7 cellular contexts compared by ENCODE assay signal in the genomic region with DNA sequence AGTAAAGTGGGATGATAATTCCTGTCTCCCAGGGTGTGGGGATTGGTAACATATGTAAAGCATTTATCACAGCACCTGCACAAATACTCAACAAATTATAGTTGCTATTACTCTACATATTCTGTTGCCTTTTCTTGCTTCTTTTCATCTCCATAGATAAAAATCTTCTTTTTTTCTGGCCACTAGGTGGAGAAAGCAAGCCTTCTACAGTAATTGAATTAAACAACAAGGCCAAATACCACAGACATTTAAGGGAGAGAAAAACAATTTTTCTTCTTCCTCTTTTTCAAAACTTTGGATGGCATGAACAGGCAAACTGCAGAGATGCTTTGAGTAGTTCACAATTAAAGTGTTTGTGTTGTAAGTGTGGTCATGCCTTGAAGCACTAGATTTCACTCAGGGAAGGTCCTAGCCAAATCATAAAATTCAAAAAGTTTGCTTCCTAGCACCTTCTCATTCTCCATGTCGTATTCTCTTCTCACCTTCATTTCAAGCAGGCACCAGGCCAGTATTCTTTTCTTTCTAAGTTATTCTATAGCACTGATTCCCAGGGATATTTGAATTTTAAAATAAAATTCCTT.
DNase-seq lines count a peak whose midpoint lies in the region; ATAC-seq and TF ChIP-seq lines count a peak whose summit lies in the region.

No MANE protein-coding gene starts in this region.

- ATAC-seq in T-helper 17 cell (no peak), HG03521 (IDR thresholded peaks at IDR 0.05; ENCODE audit: unreplicated experiment) (no peak), omental fat pad (ENCODE audit: low FRiP score) (no peak)

- intact Hi-C loops in sigmoid colon (cut with DNase I) = loop anchor here (2.0 to 5.0 kb wide), 4 partner anchors 84 to 634 kb away; a partner anchor contains a TSS

- H3K9ac ChIP-seq in Loucy (ENCODE audit: low read depth, low read length, poor library complexity, severe bottlenecking) = no peak overlapping the region

- no peak overlapping the region for H3K27ac ChIP-seq in sigmoid colon

- DNase-seq in GM12864 (ENCODE audit: low read depth) (no peak), T-helper 17 cell (no peak), glomerular endothelial cell (ENCODE audit: extremely low read depth, low read depth, low spot score) (peak; percentile 47), sigmoid colon (no peak), omental fat pad (ENCODE audit: low spot score) (no peak)

- H3K4me3 ChIP-seq in GM12864 (ENCODE audit: low read depth, low read length) = no peak overlapping the region
- no peak overlapping the region for H3K4me3 ChIP-seq in Loucy (ENCODE audit: low read length, poor library complexity, severe bottlenecking)
- no peak overlapping the region for H3K4me3 ChIP-seq in sigmoid colon

- H3K9me3 ChIP-seq in Loucy (ENCODE audit: insufficient read depth, low read depth, low read length) = no peaks in the 10 kb centered on the region
- H3K9me3 ChIP-seq in T-helper 17 cell (ENCODE audit: control insufficient read depth, low read length, poor library complexity, severe bottlenecking) = no peaks in the 10 kb centered on the region
- H3K9me3 ChIP-seq in sigmoid colon = no peaks in the 10 kb centered on the region

- peaks cover 4% of the 10 kb centered on the region for H3K4me1 Mint-ChIP-seq in T-helper 17 cell

- no peaks in the 10 kb centered on the region for H3K9me2 ChIP-seq in Loucy (replicated peaks; ENCODE audit: low read depth, low read length)

- no peaks in the 10 kb centered on the region for H3K79me2 ChIP-seq in Loucy (ENCODE audit: insufficient read depth, low read length)

- H3K36me3 ChIP-seq in Loucy (ENCODE audit: insufficient read depth, low read length) (no peaks in the 10 kb centered on the region), sigmoid colon (no peaks in the 10 kb centered on the region)

- H3K27me3 Mint-ChIP-seq in T-helper 17 cell = peaks cover 29% of the 10 kb centered on the region

- no peak overlapping the region for H3K4me3 Mint-ChIP-seq in T-helper 17 cell

- no peak for TF ChIP-seq POLR2A in sigmoid colon (IDR thresholded peaks at IDR 0.05)

- H3F3A ChIP-seq in Loucy (ENCODE audit: low read depth) = no peaks in the 10 kb centered on the region

- peak; percentile 35 for TF ChIP-seq CTCF in GM12864 (IDR thresholded peaks at IDR 0.05; ENCODE audit: low read depth, low read length, missing control alignments)
- peak; percentile 82 for TF ChIP-seq CTCF in Loucy (conservative IDR thresholded peaks at IDR 0.05; ENCODE audit: low read length)
- peak; percentile 53 to 75 (median 63) for TF ChIP-seq CTCF in sigmoid colon (IDR thresholded peaks at IDR 0.05)
- peak in 1 of 3 donors; percentile 19 for TF ChIP-seq CTCF in omental fat pad (IDR thresholded peaks at IDR 0.05)

- no peak for TF ChIP-seq EP300 in sigmoid colon (IDR thresholded peaks at IDR 0.05)

- H2AFZ ChIP-seq in Loucy (ENCODE audit: low read length) = no peak overlapping the region

- no peaks in the 10 kb centered on the region for H3K27me3 ChIP-seq in Loucy (ENCODE audit: insufficient read depth, low read length, poor library complexity, severe bottlenecking)
- no peaks in the 10 kb centered on the region for H3K27me3 ChIP-seq in sigmoid colon

- H3K4me1 ChIP-seq in Loucy (ENCODE audit: insufficient read depth, low read length, poor library complexity, severe bottlenecking) (no peaks in the 10 kb centered on the region), sigmoid colon (peaks cover 0 to 11% (median 8%) of the 10 kb centered on the region in 4 donors)

- H3K4me2 ChIP-seq in Loucy (ENCODE audit: low read depth, low read length, poor library complexity, severe bottlenecking) = no peak overlapping the region

- peak overlapping the region; percentile 14 for H3K27ac Mint-ChIP-seq in T-helper 17 cell

- WGBS in sigmoid colon, 2 donors = 0 to 29% methylated on average over 1 of the region's 1 CpG

- H4K20me1 ChIP-seq in Loucy (ENCODE audit: insufficient read depth, low read length, poor library complexity, severe bottlenecking) = no peaks in the 10 kb centered on the region

- no peaks in the 10 kb centered on the region for H3K36me3 Mint-ChIP-seq in T-helper 17 cell (ENCODE audit: low read depth)
